ENCODE assay signal across 1 cellular context in the genomic region with DNA sequence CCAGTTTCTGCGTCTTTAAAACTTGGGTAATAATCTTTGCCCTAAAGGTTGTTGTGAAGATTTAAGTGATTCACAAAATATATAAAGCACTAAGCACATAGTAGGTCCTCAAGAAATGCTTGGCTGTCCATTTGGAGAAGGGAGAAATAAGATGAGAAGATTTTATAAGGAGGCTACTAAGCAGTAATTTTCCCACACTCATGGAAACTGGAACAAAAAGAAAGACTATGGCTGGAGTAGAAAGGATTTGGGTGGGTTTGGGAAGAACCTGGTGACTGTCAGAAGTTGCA.
TF ChIP-seq lines count a peak whose summit lies in the region.

No MANE protein-coding gene starts in this region.

TF ChIP-seq in GM12878, 131 proteins besides CTCF, POLR2A, EP300 and RAD21 (continued from another document):
- TF ChIP-seq, protein P1, sequence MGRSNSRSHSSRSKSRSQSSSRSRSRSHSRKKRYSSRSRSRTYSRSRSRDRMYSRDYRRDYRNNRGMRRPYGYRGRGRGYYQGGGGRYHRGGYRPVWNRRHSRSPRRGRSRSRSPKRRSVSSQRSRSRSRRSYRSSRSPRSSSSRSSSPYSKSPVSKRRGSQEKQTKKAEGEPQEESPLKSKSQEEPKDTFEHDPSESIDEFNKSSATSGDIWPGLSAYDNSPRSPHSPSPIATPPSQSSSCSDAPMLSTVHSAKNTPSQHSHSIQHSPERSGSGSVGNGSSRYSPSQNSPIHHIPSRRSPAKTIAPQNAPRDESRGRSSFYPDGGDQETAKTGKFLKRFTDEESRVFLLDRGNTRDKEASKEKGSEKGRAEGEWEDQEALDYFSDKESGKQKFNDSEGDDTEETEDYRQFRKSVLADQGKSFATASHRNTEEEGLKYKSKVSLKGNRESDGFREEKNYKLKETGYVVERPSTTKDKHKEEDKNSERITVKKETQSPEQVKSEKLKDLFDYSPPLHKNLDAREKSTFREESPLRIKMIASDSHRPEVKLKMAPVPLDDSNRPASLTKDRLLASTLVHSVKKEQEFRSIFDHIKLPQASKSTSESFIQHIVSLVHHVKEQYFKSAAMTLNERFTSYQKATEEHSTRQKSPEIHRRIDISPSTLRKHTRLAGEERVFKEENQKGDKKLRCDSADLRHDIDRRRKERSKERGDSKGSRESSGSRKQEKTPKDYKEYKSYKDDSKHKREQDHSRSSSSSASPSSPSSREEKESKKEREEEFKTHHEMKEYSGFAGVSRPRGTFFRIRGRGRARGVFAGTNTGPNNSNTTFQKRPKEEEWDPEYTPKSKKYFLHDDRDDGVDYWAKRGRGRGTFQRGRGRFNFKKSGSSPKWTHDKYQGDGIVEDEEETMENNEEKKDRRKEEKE (IDR thresholded peaks at IDR 0.05) = no peak
- TF ChIP-seq MTA2 (IDR thresholded peaks at IDR 0.05; ENCODE audit: low read depth) = no peak
TF ChIP-seq in GM12878: peak in this region for 1.
